ENCODE assay signal across 1 cellular context in the genomic region with DNA sequence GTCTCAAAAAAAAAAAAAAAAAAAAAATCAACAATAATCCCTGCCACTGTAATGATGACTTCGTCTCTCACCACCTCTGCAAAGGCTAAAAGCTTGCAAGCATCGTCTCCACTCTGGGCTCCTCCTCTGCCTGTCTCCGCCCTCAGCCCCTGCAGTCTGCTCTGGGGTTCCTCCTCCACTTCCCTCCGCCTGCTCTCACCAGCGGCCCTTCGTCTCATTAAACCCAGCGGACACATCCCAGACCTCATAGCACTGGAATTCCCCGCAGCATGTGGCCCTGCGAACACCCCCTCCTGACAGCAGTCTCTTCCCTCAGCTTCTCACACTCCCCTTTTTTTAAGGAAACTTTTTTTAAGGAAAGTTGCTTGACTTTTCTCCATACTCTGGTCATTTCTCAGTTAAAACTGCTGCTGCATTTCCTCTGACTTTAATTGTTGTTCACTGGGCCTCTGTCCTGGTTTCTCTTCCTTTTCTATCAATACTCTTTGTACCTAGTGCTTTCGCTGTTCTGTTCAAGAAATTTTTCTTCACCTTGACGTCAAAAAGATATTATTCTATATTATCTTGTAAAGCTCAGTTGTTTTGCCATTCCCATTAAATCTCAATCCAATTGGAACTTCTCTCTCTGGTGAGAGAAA.
TF ChIP-seq lines count a peak whose summit lies in the region.

No MANE protein-coding gene starts in this region.

TF ChIP-seq in IMR-90, 13 proteins besides CTCF, POLR2A, EP300 and RAD21:
- TF ChIP-seq, protein P1, sequence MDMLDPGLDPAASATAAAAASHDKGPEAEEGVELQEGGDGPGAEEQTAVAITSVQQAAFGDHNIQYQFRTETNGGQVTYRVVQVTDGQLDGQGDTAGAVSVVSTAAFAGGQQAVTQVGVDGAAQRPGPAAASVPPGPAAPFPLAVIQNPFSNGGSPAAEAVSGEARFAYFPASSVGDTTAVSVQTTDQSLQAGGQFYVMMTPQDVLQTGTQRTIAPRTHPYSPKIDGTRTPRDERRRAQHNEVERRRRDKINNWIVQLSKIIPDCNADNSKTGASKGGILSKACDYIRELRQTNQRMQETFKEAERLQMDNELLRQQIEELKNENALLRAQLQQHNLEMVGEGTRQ (IDR thresholded peaks at IDR 0.05; ENCODE audit: low read depth, low read length), result no peak
- TF ChIP-seq MXI1 (IDR thresholded peaks at IDR 0.05; ENCODE audit: borderline replicate concordance, low read depth, low read length) (no peak), NFE2L2 (IDR thresholded peaks at IDR 0.05; ENCODE audit: low read depth, low read length) (no peak), SMC3 (IDR thresholded peaks at IDR 0.05; ENCODE audit: low read depth, low read length) (no peak), CHD1 (IDR thresholded peaks at IDR 0.05; ENCODE audit: low read depth, low read length) (no peak), MAZ (IDR thresholded peaks at IDR 0.05; ENCODE audit: borderline replicate concordance, low read depth, low read length) (no peak), FOS (IDR thresholded peaks at IDR 0.05; ENCODE audit: low read depth, low read length) (no peak)
- TF ChIP-seq, protein P2, sequence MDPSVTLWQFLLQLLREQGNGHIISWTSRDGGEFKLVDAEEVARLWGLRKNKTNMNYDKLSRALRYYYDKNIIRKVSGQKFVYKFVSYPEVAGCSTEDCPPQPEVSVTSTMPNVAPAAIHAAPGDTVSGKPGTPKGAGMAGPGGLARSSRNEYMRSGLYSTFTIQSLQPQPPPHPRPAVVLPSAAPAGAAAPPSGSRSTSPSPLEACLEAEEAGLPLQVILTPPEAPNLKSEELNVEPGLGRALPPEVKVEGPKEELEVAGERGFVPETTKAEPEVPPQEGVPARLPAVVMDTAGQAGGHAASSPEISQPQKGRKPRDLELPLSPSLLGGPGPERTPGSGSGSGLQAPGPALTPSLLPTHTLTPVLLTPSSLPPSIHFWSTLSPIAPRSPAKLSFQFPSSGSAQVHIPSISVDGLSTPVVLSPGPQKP (IDR thresholded peaks at IDR 0.05; ENCODE audit: borderline replicate concordance, low read depth, low read length), result no peak
